16 cellular contexts compared by ENCODE assay signal in the genomic region with DNA sequence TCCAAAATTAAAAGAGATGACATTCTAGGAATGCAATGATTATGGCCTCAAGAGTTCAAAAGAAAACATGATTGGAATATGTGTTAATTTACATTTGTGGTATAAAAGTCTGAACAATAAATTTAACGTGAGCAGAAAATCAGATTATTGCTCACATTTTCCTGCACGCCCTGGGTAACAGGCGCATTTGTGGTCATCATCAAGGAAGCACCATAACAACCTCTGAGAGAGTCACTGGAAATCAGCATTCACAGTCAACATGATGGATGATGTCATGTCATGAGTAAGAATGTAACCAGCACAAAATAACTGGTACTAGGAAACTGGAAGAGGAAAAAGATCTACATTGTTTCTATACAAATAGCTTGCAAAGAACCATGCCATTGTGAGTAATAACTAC.
DNase-seq lines count a peak whose midpoint lies in the region; ATAC-seq and TF ChIP-seq lines count a peak whose summit lies in the region.
"Had no signal": no experiment of that assay in that cellular context is flagged by ENCODE, and none has a peak within 500 bp of the region (broad histone marks: within the 10 kb centered on the region; RNA-seq: fewer than 3 reads in every experiment).

No MANE protein-coding gene starts in this region.

- ATAC-seq in activated CD4-positive, alpha-beta T cell treated with anti-CD3 and anti-CD28 coated beads for 36 hours, result peak; percentile 92
- ATAC-seq in CD4-positive, alpha-beta T cell (ENCODE audit: poor library complexity), result no peak
- ATAC-seq in HG02798 (IDR thresholded peaks at IDR 0.05; ENCODE audit: poor library complexity, unreplicated experiment), result no peak
- ATAC-seq: gastroesophageal sphincter; left cardiac atrium; naive thymus-derived CD8-positive, alpha-beta T cell had no signal

- H3K9me3 Mint-ChIP-seq in activated CD4-positive, alpha-beta T cell treated with anti-CD3 and anti-CD28 coated beads for 36 hours (ENCODE audit: low read depth), result no peaks in the 10 kb centered on the region
- H3K9me3 Mint-ChIP-seq in CD4-positive, alpha-beta T cell, result no peaks in the 10 kb centered on the region
- H3K9me3 Mint-ChIP-seq: naive thymus-derived CD8-positive, alpha-beta T cell had no signal

- in situ Hi-C loops in astrocyte of the spinal cord (cut with HindIII; ENCODE audit: low sequenced_read_pairs), result no loop called here

- H3K4me3 ChIP-seq in astrocyte of the spinal cord (ENCODE audit: low read depth, low read length), result no peak overlapping the region
- H3K4me3 ChIP-seq: coronary artery, gastroesophageal sphincter had no signal

- TF ChIP-seq CTCF in astrocyte of the spinal cord (IDR thresholded peaks at IDR 0.05; ENCODE audit: low read depth, low read length), result no peak
- no peak for TF ChIP-seq CTCF in CD4-positive, alpha-beta T cell (IDR thresholded peaks at IDR 0.05)

- peaks cover 14% of the 10 kb centered on the region for H3K4me1 Mint-ChIP-seq in activated CD4-positive, alpha-beta T cell treated with anti-CD3 and anti-CD28 coated beads for 36 hours
- no peaks in the 10 kb centered on the region for H3K4me1 Mint-ChIP-seq in CD4-positive, alpha-beta T cell (ENCODE audit: low read depth)
- H3K4me1 Mint-ChIP-seq: naive thymus-derived CD8-positive, alpha-beta T cell had no signal

- intact Hi-C loops in activated CD4-positive, alpha-beta T cell treated with anti-CD3 and anti-CD28 coated beads for 36 hours (cut with DNase I, micrococcal nuclease), result loop anchor here (1.0 to 2.0 kb wide), 8 partner anchors 72 to 340 kb away; partner anchors contain the start of gene NAP1L1 (in 2 of the 2)
- intact Hi-C loops in CD4-positive, alpha-beta T cell (cut with DNase I, micrococcal nuclease), result no loop called here

- POLR2A ChIA-PET in activated CD4-positive, alpha-beta T cell treated with anti-CD3 and anti-CD28 coated beads for 36 hours (lab: Charles Lee), result interaction anchor here (0.6 to 1.0 kb wide), 2 partner anchors 74 to 116 kb away, joined by 3 read pairs; partner anchors contain the start of gene BBS10
- POLR2A ChIA-PET in CD4-positive, alpha-beta T cell (lab: Charles Lee), result no interaction called here

- peak overlapping the region; percentile 8 for H3K27ac Mint-ChIP-seq in activated CD4-positive, alpha-beta T cell treated with anti-CD3 and anti-CD28 coated beads for 36 hours
- no peak overlapping the region for H3K27ac Mint-ChIP-seq in CD4-positive, alpha-beta T cell
- H3K27ac Mint-ChIP-seq: naive thymus-derived CD8-positive, alpha-beta T cell had no signal

- H3K27me3 ChIP-seq in CD4-positive, alpha-beta T cell (ENCODE audit: control insufficient read depth, insufficient read depth, low read length), result peaks cover 8% of the 10 kb centered on the region
- H3K27me3 ChIP-seq: gastroesophageal sphincter had no signal

- H3K4me3 Mint-ChIP-seq in activated CD4-positive, alpha-beta T cell treated with anti-CD3 and anti-CD28 coated beads for 36 hours, result no peak overlapping the region
- H3K4me3 Mint-ChIP-seq in CD4-positive, alpha-beta T cell, result no peak overlapping the region
- H3K4me3 Mint-ChIP-seq: naive thymus-derived CD8-positive, alpha-beta T cell had no signal

- no peaks in the 10 kb centered on the region for H3K36me3 Mint-ChIP-seq in activated CD4-positive, alpha-beta T cell treated with anti-CD3 and anti-CD28 coated beads for 36 hours (ENCODE audit: low read depth)
- H3K36me3 Mint-ChIP-seq in CD4-positive, alpha-beta T cell (ENCODE audit: low read depth), result no peaks in the 10 kb centered on the region
- H3K36me3 Mint-ChIP-seq: naive thymus-derived CD8-positive, alpha-beta T cell had no signal

- DNase-seq in activated CD4-positive, alpha-beta T cell treated with anti-CD3 and anti-CD28 coated beads for 36 hours, result peak; percentile 61
- DNase-seq in activated CD4-positive, alpha-beta T cell treated with anti-CD3 and anti-CD28 coated beads for 4 hours, result no peak
- DNase-seq in M059J (ENCODE audit: low read depth) (peak; percentile 76), astrocyte of the spinal cord (ENCODE audit: low read depth, low spot score) (peak; percentile 81), renal cortical epithelial cell (ENCODE audit: low read depth) (peak; percentile 16), NCI-H1436 (lab: John Stamatoyannopoulos, UW) (no peak)
- no peak for DNase-seq in CD4-positive, alpha-beta T cell
- DNase-seq: 8988T; KG1; left cardiac atrium; naive thymus-derived CD8-positive, alpha-beta T cell; NCI-H2171; small intestine had no signal

- H3K9me3 ChIP-seq in CD4-positive, alpha-beta T cell (ENCODE audit: control insufficient read depth, low read length), result no peaks in the 10 kb centered on the region
- H3K9me3 ChIP-seq: gastroesophageal sphincter had no signal

- CTCF ChIA-PET in activated CD4-positive, alpha-beta T cell treated with anti-CD3 and anti-CD28 coated beads for 36 hours (lab: Charles Lee), result no interaction called here
- CTCF ChIA-PET in CD4-positive, alpha-beta T cell (lab: Charles Lee), result no interaction called here

- peaks cover 27% of the 10 kb centered on the region for H3K27me3 Mint-ChIP-seq in activated CD4-positive, alpha-beta T cell treated with anti-CD3 and anti-CD28 coated beads for 36 hours
- H3K27me3 Mint-ChIP-seq in CD4-positive, alpha-beta T cell, result peaks cover 12% of the 10 kb centered on the region

- no peak overlapping the region for H3K27ac ChIP-seq in CD4-positive, alpha-beta T cell (ENCODE audit: low read depth, low read length)
- H3K27ac ChIP-seq: coronary artery, gastroesophageal sphincter had no signal

Comparison
In these comparisons a context has a peak if more than half of its experiments do, and no peak if none do; other contexts are left out.
1. DNase-seq: peak in activated CD4-positive, alpha-beta T cell treated with anti-CD3 and anti-CD28 coated beads for 36 hours (single experiment), M059J (single experiment), astrocyte of the spinal cord (single experiment) and renal cortical epithelial cell (single experiment); none in activated CD4-positive, alpha-beta T cell treated with anti-CD3 and anti-CD28 coated beads for 4 hours (0 of 2), NCI-H1436 (single experiment) and CD4-positive, alpha-beta T cell (0 of 10).
2. intact Hi-C loops: an anchor here in activated CD4-positive, alpha-beta T cell treated with anti-CD3 and anti-CD28 coated beads for 36 hours (1.0 to 2.0 kb wide); none called in CD4-positive, alpha-beta T cell.